ENCODE assay signal across 34 cellular contexts in genomic region chr5:170131235-170131634, GRCh38. TPM values are rescaled to one million over a fixed set of nuclear protein-coding genes. Genes with fewer than 3 reads are reported as not detected.
"Had no signal": no experiment of that assay in that cellular context is flagged by ENCODE, and none has a peak within 500 bp of the region (broad histone marks: within the 10 kb centered on the region; RNA-seq: fewer than 3 reads in every experiment).

No MANE protein-coding gene starts in this region.

- H3K27me3 ChIP-seq: colonic mucosa, esophagus squamous epithelium, hepatocyte, neutrophil, suprapubic skin, transverse colon had no signal

- H2AFZ ChIP-seq: hepatocyte, parathyroid adenoma had no signal

- H3K4me2 ChIP-seq: hepatocyte, smooth muscle cell had no signal

- H3K4me3 ChIP-seq: colonic mucosa, esophagus squamous epithelium, heart left ventricle, hepatocyte, lung, mucosa of descending colon, smooth muscle cell, suprapubic skin, transverse colon had no signal

- ATAC-seq: heart left ventricle; left lobe of liver; mucosa of descending colon; natural killer cell treated with Interleukin-12 subunit alpha and Interleukin-12 subunit beta and Interleukin-15 and Interleukin-18, amount 100 ng/mL, for 72 hours; sciatic nerve; stimulated activated naive CD8-positive, alpha-beta T cell treated with anti-CD3 and anti-CD28 coated beads, Interleukin-15, amount 100 ng/mL, for 72 hours had no signal

- H3K4me1 Mint-ChIP-seq: memory B cell; mesothelial cell of epicardium; naive B cell; stimulated activated naive CD8-positive, alpha-beta T cell treated with anti-CD3 and anti-CD28 coated beads, Interleukin-15, amount 100 ng/mL, for 72 hours had no signal

- H3K79me2 ChIP-seq: hepatocyte, parathyroid adenoma had no signal

- H3K36me3 Mint-ChIP-seq: memory B cell had no signal

- H3K27ac ChIP-seq: colonic mucosa, esophagus squamous epithelium, heart left ventricle, hepatocyte, neutrophil, parathyroid adenoma, suprapubic skin, transverse colon had no signal

- H3K4me1 ChIP-seq: colonic mucosa, parathyroid adenoma, suprapubic skin, transverse colon had no signal

- H3K9me3 Mint-ChIP-seq: natural killer cell treated with Interleukin-12 subunit alpha and Interleukin-12 subunit beta and Interleukin-15 and Interleukin-18, amount 100 ng/mL, for 72 hours had no signal

- H3K27ac Mint-ChIP-seq: memory B cell; mesothelial cell of epicardium; naive B cell; natural killer cell treated with Interleukin-12 subunit alpha and Interleukin-12 subunit beta and Interleukin-15 and Interleukin-18, amount 100 ng/mL, for 72 hours; progenitor cell of endocrine pancreas; stimulated activated naive CD8-positive, alpha-beta T cell treated with anti-CD3 and anti-CD28 coated beads, Interleukin-15, amount 100 ng/mL, for 72 hours had no signal

- H3K9me3 ChIP-seq: colonic mucosa, neutrophil had no signal

- H3K4me3 Mint-ChIP-seq: memory B cell; mesothelial cell of epicardium; naive B cell; natural killer cell treated with Interleukin-12 subunit alpha and Interleukin-12 subunit beta and Interleukin-15 and Interleukin-18, amount 100 ng/mL, for 72 hours; neural crest cell; stimulated activated naive CD8-positive, alpha-beta T cell treated with anti-CD3 and anti-CD28 coated beads, Interleukin-15, amount 100 ng/mL, for 72 hours had no signal

- H3K36me3 ChIP-seq: colonic mucosa, esophagus squamous epithelium, heart left ventricle, neutrophil, suprapubic skin, transverse colon had no signal

- DNase-seq: dermis blood vessel endothelial cell; effector memory CD4-positive, alpha-beta T cell; erythroblast; esophagus squamous epithelium; foreskin melanocyte; heart left ventricle; kidney; mucosa of descending colon; naive B cell; stimulated activated CD4-positive, alpha-beta T cell treated with anti-CD3 and anti-CD28 coated beads, Interleukin-12 subunit alpha, Interleukin-12 subunit beta, amount 100 ng/mL, for 4 hours; stimulated activated CD4-positive, alpha-beta T cell treated with anti-CD3 and anti-CD28 coated beads, Interleukin-1b, Interleukin-23, amount 100 ng/mL, for 48 hours; stimulated activated CD4-positive, alpha-beta T cell treated with anti-CD3 and anti-CD28 coated beads, Interleukin-4, amount 100 ng/mL, for 1 hour; stimulated activated CD8-positive, alpha-beta memory T cell treated with anti-CD3 and anti-CD28 coated beads, Interleukin-4, amount 100 ng/mL, for 48 hours; stimulated activated naive CD4-positive, alpha-beta T cell; stimulated activated naive CD8-positive, alpha-beta T cell treated with anti-CD3 and anti-CD28 coated beads, Interleukin-15, amount 100 ng/mL, for 72 hours; transverse colon had no signal

RNA-seq across cellular contexts. Expression of gene FOXI1, which starts 25.5 kb away (rescaled TPM):
- total RNA-seq: chondrocyte, dermis blood vessel endothelial cell, esophagus squamous epithelium, heart left ventricle, hepatocyte, left lobe of liver, liver, lung, mesothelial cell of epicardium, neural crest cell, omental fat pad, progenitor cell of endocrine pancreas, sciatic nerve, smooth muscle cell, transverse colon, ureter had no signal
